Comparison of ENCODE assay signal across 1 cellular context in genomic region chr11:86460461-86461404, GRCh38.
TF ChIP-seq lines count a peak whose summit lies in the region.

No MANE protein-coding gene starts in this region.

TF ChIP-seq in H1, 55 proteins besides CTCF, POLR2A, EP300 and RAD21 (continued from another document):
- no peak for TF ChIP-seq CHD7 (IDR thresholded peaks at IDR 0.05; ENCODE audit: insufficient replicate concordance, low read length)
- no peak for TF ChIP-seq POU5F1 (IDR thresholded peaks at IDR 0.05; ENCODE audit: low read depth, low read length)
- no peak for TF ChIP-seq SP1 (IDR thresholded peaks at IDR 0.05; ENCODE audit: low read depth, low read length)
- TF ChIP-seq EGR1 (IDR thresholded peaks at IDR 0.05; ENCODE audit: borderline replicate concordance, low read depth, low read length): no peak
- TF ChIP-seq MAFK (IDR thresholded peaks at IDR 0.05; ENCODE audit: low read depth, low read length): no peak
- TF ChIP-seq CBX8 (IDR thresholded peaks at IDR 0.05; ENCODE audit: borderline replicate concordance, low read depth, low read length): no peak
- no peak for TF ChIP-seq USF2 (IDR thresholded peaks at IDR 0.05; ENCODE audit: low read length)
- TF ChIP-seq SP4 (IDR thresholded peaks at IDR 0.05; ENCODE audit: low read length): no peak
- no peak for TF ChIP-seq CHD1 (IDR thresholded peaks at IDR 0.05; ENCODE audit: low read depth, low read length)
